1 cellular context compared by ENCODE assay signal in genomic region chr1:44739361-44740178, GRCh38.
A peak's percentile ranks its signal among the peaks of the same experiment; 100 is the strongest.
TF ChIP-seq lines count a peak whose summit lies in the region.

Gene KIF2C (plus strand): TSS chr1:44739837. CDS start chr1:44739933, 96 bp downstream.

TF ChIP-seq in HepG2, 621 proteins besides CTCF, POLR2A, EP300 and RAD21 (continued from another document):
- 0 out of 2 replicates have a peak, but pooled peaks have one; percentile 79 for TF ChIP-seq KMT2B (CRISPR knock-in tag; IDR thresholded peaks at IDR 0.05)
- peak; percentile 64; the same call in 1 of the 2 replicates for TF ChIP-seq ZBTB7A (CRISPR knock-in tag; IDR thresholded peaks at IDR 0.05)
- TF ChIP-seq ZNF496 (CRISPR knock-in tag; IDR thresholded peaks at IDR 0.05; ENCODE audit: insufficient replicate concordance) = no peak
- TF ChIP-seq ZNF749 (CRISPR knock-in tag; IDR thresholded peaks at IDR 0.05; ENCODE audit: borderline replicate concordance) = no peak; the same call in 1 of the 2 replicates
- no peak for TF ChIP-seq ZNF260 (CRISPR knock-in tag; IDR thresholded peaks at IDR 0.05; ENCODE audit: borderline replicate concordance, low read depth)
- 0 out of 2 replicates have a peak, but pooled peaks have one; percentile 50 for TF ChIP-seq ZBTB26 (CRISPR knock-in tag; IDR thresholded peaks at IDR 0.05; ENCODE audit: borderline replicate concordance)
- no peak for TF ChIP-seq TBL1XR1 (IDR thresholded peaks at IDR 0.05; ENCODE audit: borderline replicate concordance, low read length, partially characterized antibody)
- TF ChIP-seq ZBTB37 (CRISPR knock-in tag; IDR thresholded peaks at IDR 0.05) = no peak
- no peak for TF ChIP-seq ZNF549 (CRISPR knock-in tag; IDR thresholded peaks at IDR 0.05)
- peak; percentile 77; the same call in 1 of the 2 replicates for TF ChIP-seq ZSCAN31 (CRISPR knock-in tag; IDR thresholded peaks at IDR 0.05; ENCODE audit: low read depth)
- no peak for TF ChIP-seq KDM4B (CRISPR knock-in tag; IDR thresholded peaks at IDR 0.05)
- TF ChIP-seq CCDC6 (CRISPR knock-in tag; IDR thresholded peaks at IDR 0.05) = peak; percentile 38; the same call in 1 of the 2 replicates
- no peak for TF ChIP-seq NCOA1 (CRISPR knock-in tag; IDR thresholded peaks at IDR 0.05)
- no peak for TF ChIP-seq ZNF761 (CRISPR knock-in tag; conservative IDR thresholded peaks at IDR 0.05)
- peak; percentile 51; the same call in 1 of the 2 replicates for TF ChIP-seq REL (CRISPR knock-in tag; conservative IDR thresholded peaks at IDR 0.05)
- TF ChIP-seq POGK (CRISPR knock-in tag; conservative IDR thresholded peaks at IDR 0.05) = peak; percentile 80
- TF ChIP-seq MAZ (IDR thresholded peaks at IDR 0.05; ENCODE audit: borderline replicate concordance, low read depth, low read length) = no peak
- TF ChIP-seq MAZ (CRISPR knock-in tag; IDR thresholded peaks at IDR 0.05; ENCODE audit: low read depth) = peak; percentile 34
- TF ChIP-seq ZNF10 (CRISPR knock-in tag; IDR thresholded peaks at IDR 0.05; ENCODE audit: borderline replicate concordance, low read depth) = no peak
- TF ChIP-seq RFX3 (CRISPR knock-in tag; IDR thresholded peaks at IDR 0.05) = no peak
- peak; percentile 54; the same call in 1 of the 2 replicates for TF ChIP-seq RCOR2 (CRISPR knock-in tag; IDR thresholded peaks at IDR 0.05)
- TF ChIP-seq PATZ1 (CRISPR knock-in tag; IDR thresholded peaks at IDR 0.05) = peak; percentile 41
- no peak for TF ChIP-seq ZNF432 (CRISPR knock-in tag; IDR thresholded peaks at IDR 0.05; ENCODE audit: borderline replicate concordance)
- 0 out of 2 replicates have a peak, but pooled peaks have one; percentile 25 for TF ChIP-seq ZFP37 (CRISPR knock-in tag; IDR thresholded peaks at IDR 0.05; ENCODE audit: borderline replicate concordance)
- peak; percentile 49; the same call in 1 of the 2 replicates for TF ChIP-seq RXRA (CRISPR knock-in tag; IDR thresholded peaks at IDR 0.05)
- TF ChIP-seq NFYB (CRISPR knock-in tag; IDR thresholded peaks at IDR 0.05) = peak; percentile 73
- TF ChIP-seq SETDB1 (CRISPR knock-in tag; IDR thresholded peaks at IDR 0.05; ENCODE audit: borderline replicate concordance) = no peak
- TF ChIP-seq NCOA2 (CRISPR knock-in tag; IDR thresholded peaks at IDR 0.05) = no peak
